ENCODE assay signal across 13 cellular contexts in genomic region chr5:76831108-76831447, GRCh38. TPM values are rescaled to one million over a fixed set of nuclear protein-coding genes. Genes with fewer than 3 reads are reported as not detected.
A peak's percentile ranks its signal among the peaks of the same experiment; 100 is the strongest.
DNase-seq lines count a peak whose midpoint lies in the region; ATAC-seq, FAIRE-seq and TF ChIP-seq lines count a peak whose summit lies in the region.
"Had no signal": no experiment of that assay in that cellular context is flagged by ENCODE, and none has a peak within 500 bp of the region (broad histone marks: within the 10 kb centered on the region; RNA-seq: fewer than 3 reads in every experiment).

No MANE protein-coding gene starts in this region.

- H3K4me3 Mint-ChIP-seq in mesothelial cell of epicardium = no peak overlapping the region

- no peaks in the 10 kb centered on the region for H3K27me3 ChIP-seq in dorsolateral prefrontal cortex
- H3K27me3 ChIP-seq: testis had no signal

- intact Hi-C loops in dorsolateral prefrontal cortex (cut with DNase I) = no loop called here

- no peak overlapping the region for H3K4me3 ChIP-seq in cardiac fibroblast (replicated peaks in 1 of 2; ENCODE audit: low read depth in 2 of 2, low read length in 2 of 2)
- no peak overlapping the region for H3K4me3 ChIP-seq in dorsolateral prefrontal cortex
- H3K4me3 ChIP-seq: testis had no signal

- ATAC-seq in HG02623 (IDR thresholded peaks at IDR 0.05; ENCODE audit: unreplicated experiment) (no peak), HG03432 (IDR thresholded peaks at IDR 0.05; ENCODE audit: unreplicated experiment) (no peak)

- DNase-seq in EH (ENCODE audit: low read depth) = peak; percentile 86
- DNase-seq in HTR-8/SVneo (ENCODE audit: insufficient read length, low spot score) = peak; percentile 35
- peak; percentile 80 to 94 for DNase-seq in cardiac fibroblast (ENCODE audit: low read depth in 2 of 2)
- DNase-seq in mesothelial cell of epicardium (ENCODE audit: low spot score in 2 of 2, unreplicated experiment in 2 of 2) = no peak
- no peak for DNase-seq in NCI-H2171 treated with DMSO at 0.1 percent for 48 hours (lab: John Stamatoyannopoulos, UW)
- no peak for DNase-seq in dorsolateral prefrontal cortex
- DNase-seq: activated effector memory CD4-positive, alpha-beta T cell treated with anti-CD3 and anti-CD28 coated beads, Interleukin-2, amount 50 U/mL, for 16 hours; effector CD4-positive, alpha-beta T cell; NCI-H1417 treated with DMSO at 0.1 percent for 48 hours; stimulated activated CD4-positive, alpha-beta T cell treated with anti-CD3 and anti-CD28 coated beads, Interleukin-4, amount 100 ng/mL, for 24 hours; testis had no signal

- peak overlapping the region; percentile 25 for H3K27ac Mint-ChIP-seq in mesothelial cell of epicardium

- no peak for TF ChIP-seq CTCF in cardiac fibroblast (IDR thresholded peaks at IDR 0.05; ENCODE audit: low read depth, low read length)
- TF ChIP-seq CTCF in mesothelial cell of epicardium (IDR thresholded peaks at IDR 0.05; ENCODE audit: unreplicated experiment) = no peak
- TF ChIP-seq CTCF in dorsolateral prefrontal cortex (IDR thresholded peaks at IDR 0.05 in 54 of 56, conservative IDR thresholded peaks at IDR 0.05 in 2 of 56; ENCODE audit: low read depth in 1 of 56, partially characterized antibody in 56 of 56) = no peak

- no peak overlapping the region for H3K27ac ChIP-seq in dorsolateral prefrontal cortex
- H3K27ac ChIP-seq: testis had no signal

- H3K4me1 Mint-ChIP-seq in mesothelial cell of epicardium = peaks cover 8% of the 10 kb centered on the region

- no peaks in the 10 kb centered on the region for H3K27me3 Mint-ChIP-seq in mesothelial cell of epicardium (ENCODE audit: low read depth)

- H3K9me3 Mint-ChIP-seq in mesothelial cell of epicardium = no peaks in the 10 kb centered on the region

- no peaks in the 10 kb centered on the region for H3K36me3 Mint-ChIP-seq in mesothelial cell of epicardium

- FAIRE-seq in HTR-8/SVneo (lab: Jason Lieb, UNC) = peak; percentile 83

RNA-seq across cellular contexts. Expression of gene F2RL1, which starts 12.2 kb away (rescaled TPM):
- total RNA-seq in mesothelial cell of epicardium = 5.7 to 6.6 TPM (median 6.6 TPM) in 3 replicates
- total RNA-seq in dorsolateral prefrontal cortex = 1 to 10 TPM in 48 of 120 experiments, under 1 TPM in 70, not detected in 2; 0.16 to 2.2 (median 0.90) TPM

RNA-seq across cellular contexts. Expression of gene S100Z, which starts 18.7 kb away (rescaled TPM):
- total RNA-seq in mesothelial cell of epicardium = 0.32 to 0.80 TPM (median 0.62 TPM) in 3 replicates
- total RNA-seq in dorsolateral prefrontal cortex = 1 to 10 TPM in 33 of 120 experiments, under 1 TPM in 54, not detected in 33; 0.29 to 3.7 (median 0.86) TPM

Comparison
In these comparisons a context has a peak if more than half of its experiments do, and no peak if none do; other contexts are left out.
1. DNase-seq: peak in EH (single experiment), HTR-8/SVneo (single experiment) and cardiac fibroblast (2 of 2); none in mesothelial cell of epicardium (0 of 2), NCI-H2171 treated with DMSO at 0.1 percent for 48 hours (single experiment) and dorsolateral prefrontal cortex (0 of 10).